8 cellular contexts compared by ENCODE assay signal in the genomic region with DNA sequence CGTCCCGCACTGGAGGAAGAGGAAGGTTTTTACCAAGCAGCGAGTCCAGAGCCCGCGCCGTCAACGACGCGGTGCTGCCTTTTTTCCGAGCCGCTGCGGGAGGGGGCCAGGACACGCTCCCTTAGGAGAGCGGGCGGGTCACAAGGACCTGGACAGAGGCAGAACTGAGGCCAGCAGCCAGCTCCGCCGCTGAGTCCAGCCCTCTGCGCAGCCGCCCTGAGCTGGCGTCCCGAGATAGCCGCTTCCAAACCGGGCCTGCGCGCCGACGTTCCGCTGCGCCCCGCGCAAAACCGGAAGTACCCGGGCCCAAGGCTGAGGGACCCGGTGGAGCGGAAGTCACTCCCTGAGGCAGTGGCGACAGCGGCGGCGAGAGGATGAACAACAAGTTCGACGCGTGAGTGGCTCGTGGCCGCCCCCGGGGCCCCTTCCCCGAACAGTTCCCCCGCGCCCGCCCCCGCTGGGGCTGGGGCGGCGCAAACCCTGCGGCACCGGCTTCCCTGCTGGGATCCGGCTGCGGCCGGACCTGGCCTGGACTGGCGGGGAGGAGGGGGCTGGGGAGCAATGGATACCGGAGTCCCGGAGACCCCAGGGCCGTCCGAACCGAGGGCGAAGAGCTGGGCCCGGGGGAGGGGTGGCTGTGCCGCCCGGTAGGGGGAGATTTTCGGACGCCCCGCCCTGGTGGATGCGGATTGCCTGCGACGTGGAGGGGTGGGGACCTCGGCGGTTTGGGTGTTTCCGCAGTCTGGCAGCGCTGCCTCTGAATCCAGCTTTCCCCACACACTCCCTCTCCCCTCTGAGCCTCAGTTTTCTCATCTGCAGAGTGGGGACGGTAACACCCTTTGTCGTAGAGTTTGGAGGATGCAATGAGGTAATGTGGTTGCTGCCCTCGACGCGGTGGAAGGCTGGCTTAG. TPM values are rescaled to one million over a fixed set of nuclear protein-coding genes. Genes with fewer than 3 reads are reported as not detected.
A peak's percentile ranks its signal among the peaks of the same experiment; 100 is the strongest.
DNase-seq lines count a peak whose midpoint lies in the region; ATAC-seq and TF ChIP-seq lines count a peak whose summit lies in the region.

A gene with protein sequence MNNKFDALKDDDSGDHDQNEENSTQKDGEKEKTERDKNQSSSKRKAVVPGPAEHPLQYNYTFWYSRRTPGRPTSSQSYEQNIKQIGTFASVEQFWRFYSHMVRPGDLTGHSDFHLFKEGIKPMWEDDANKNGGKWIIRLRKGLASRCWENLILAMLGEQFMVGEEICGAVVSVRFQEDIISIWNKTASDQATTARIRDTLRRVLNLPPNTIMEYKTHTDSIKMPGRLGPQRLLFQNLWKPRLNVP (plus strand): TSS at position 339 of the 911 bp plus-strand sequence. CDS start 36 bp downstream, at position 375.
Gene TIGD1 (minus strand): TSS at position 207 of the 911 bp plus-strand sequence. CDS start 675 bp downstream, outside the sequence.

- H3K36me3 Mint-ChIP-seq in activated T-cell treated with anti-CD3 and anti-CD28 coated beads, Interleukin-2, amount 50 U/mL, for 24 hours (ENCODE audit: low read depth) = peaks cover 88% of the 10 kb centered on the region

- no peaks in the 10 kb centered on the region for H3K27me3 ChIP-seq in muscle layer of colon (ENCODE audit: control insufficient read depth in 1 of 2, insufficient read depth in 2 of 2, low read length in 2 of 2)

- peak within 1 kb of the TSS; percentile 99 for H3K27ac Mint-ChIP-seq in activated T-cell treated with anti-CD3 and anti-CD28 coated beads, Interleukin-2, amount 50 U/mL, for 24 hours

- no peak for TF ChIP-seq EP300 in Ishikawa (IDR thresholded peaks at IDR 0.05; ENCODE audit: borderline replicate concordance)

- peaks cover 3% of the 10 kb centered on the region for H3K9me3 Mint-ChIP-seq in activated T-cell treated with anti-CD3 and anti-CD28 coated beads, Interleukin-2, amount 50 U/mL, for 24 hours

- peak within 1 kb of the TSS; percentile 97 for H3K4me3 Mint-ChIP-seq in activated T-cell treated with anti-CD3 and anti-CD28 coated beads, Interleukin-2, amount 50 U/mL, for 24 hours

- H3K4me1 ChIP-seq in muscle layer of colon (ENCODE audit: insufficient read depth, low read length) = peaks cover 18% of the 10 kb centered on the region

- peak within 1 kb of the TSS; percentile 72 to 94 for H3K4me3 ChIP-seq in muscle layer of colon (ENCODE audit: low read depth in 1 of 2, low read length in 2 of 2)

- DNase-seq in DMS53 treated with DMSO at 0.1 percent for 48 hours (lab: John Stamatoyannopoulos, UW; ENCODE audit: unreplicated experiment) (peak; percentile 77), OCI-M2 (lab: John Stamatoyannopoulos, UW; ENCODE audit: unreplicated experiment) (peak; percentile 21)
- peak; percentile 95 for DNase-seq in activated T-cell treated with anti-CD3 and anti-CD28 coated beads, Interleukin-2, amount 50 U/mL, for 24 hours
- peak; percentile 90 for DNase-seq in stimulated activated CD8-positive, alpha-beta memory T cell treated with anti-CD3 and anti-CD28 coated beads, Interleukin-7, amount 100 ng/mL, for 24 hours (ENCODE audit: low read depth)

- H3K27ac ChIP-seq in muscle layer of colon (ENCODE audit: low read depth, low read length) = peak within 1 kb of the TSS; percentile 84

- H3K9ac ChIP-seq in muscle layer of colon (ENCODE audit: low read length) = peak within 1 kb of the TSS; percentile 70

- H3K9me3 ChIP-seq in muscle layer of colon (ENCODE audit: low read length) = no peaks in the 10 kb centered on the region

- ATAC-seq in GM21619 (IDR thresholded peaks at IDR 0.05; ENCODE audit: unreplicated experiment) (peak; percentile 92), esophagus mucosa (peak; percentile 96)

- no peaks in the 10 kb centered on the region for H3K36me3 ChIP-seq in muscle layer of colon (ENCODE audit: insufficient read depth, low read length)

- H3K27me3 Mint-ChIP-seq in activated T-cell treated with anti-CD3 and anti-CD28 coated beads, Interleukin-2, amount 50 U/mL, for 24 hours = no peaks in the 10 kb centered on the region

- peaks cover 78% of the 10 kb centered on the region for H3K4me1 Mint-ChIP-seq in activated T-cell treated with anti-CD3 and anti-CD28 coated beads, Interleukin-2, amount 50 U/mL, for 24 hours (ENCODE audit: low read depth)

- TF ChIP-seq RAD21 in Ishikawa (IDR thresholded peaks at IDR 0.05; ENCODE audit: low read depth) = no peak

TF ChIP-seq in Ishikawa, 13 proteins besides CTCF, POLR2A, EP300 and RAD21:
- TF ChIP-seq MAX (IDR thresholded peaks at IDR 0.05) = peak; percentile 88
- peak; percentile 69 for TF ChIP-seq YY1 (IDR thresholded peaks at IDR 0.05; ENCODE audit: low read depth)
- peak; percentile 96 for TF ChIP-seq TAF1 (IDR thresholded peaks at IDR 0.05; ENCODE audit: low read depth)
- no peak for TF ChIP-seq CREB1 (IDR thresholded peaks at IDR 0.05; ENCODE audit: low read depth)
- no peak for TF ChIP-seq NFIC (IDR thresholded peaks at IDR 0.05)
- no peak; the same call in 1 of the 2 replicates for TF ChIP-seq TEAD4 (IDR thresholded peaks at IDR 0.05)
- TF ChIP-seq EGR1 (IDR thresholded peaks at IDR 0.05) = peak; percentile 72
- peak; percentile 79 for TF ChIP-seq TCF12 (IDR thresholded peaks at IDR 0.05; ENCODE audit: low read depth)
- TF ChIP-seq ZBTB7A (IDR thresholded peaks at IDR 0.05; ENCODE audit: low read depth) = peak; percentile 90
- TF ChIP-seq CEBPB (IDR thresholded peaks at IDR 0.05) = no peak
- TF ChIP-seq FOXM1 (IDR thresholded peaks at IDR 0.05; ENCODE audit: borderline replicate concordance, low read depth) = no peak
- TF ChIP-seq REST (IDR thresholded peaks at IDR 0.05; ENCODE audit: low read depth) = peak; percentile 48; the same call in 1 of the 2 replicates
- TF ChIP-seq, protein P1, sequence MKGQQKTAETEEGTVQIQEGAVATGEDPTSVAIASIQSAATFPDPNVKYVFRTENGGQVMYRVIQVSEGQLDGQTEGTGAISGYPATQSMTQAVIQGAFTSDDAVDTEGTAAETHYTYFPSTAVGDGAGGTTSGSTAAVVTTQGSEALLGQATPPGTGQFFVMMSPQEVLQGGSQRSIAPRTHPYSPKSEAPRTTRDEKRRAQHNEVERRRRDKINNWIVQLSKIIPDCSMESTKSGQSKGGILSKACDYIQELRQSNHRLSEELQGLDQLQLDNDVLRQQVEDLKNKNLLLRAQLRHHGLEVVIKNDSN (IDR thresholded peaks at IDR 0.05) = peak; percentile 61

RNA-seq across cellular contexts. Expression of the first gene that starts in this region (rescaled TPM):
- 55.7 TPM for total RNA-seq in esophagus mucosa

RNA-seq across cellular contexts. Expression of gene TIGD1, which starts in this region (rescaled TPM):
- 2.5 TPM for total RNA-seq in esophagus mucosa

Comparison
In these comparisons a context has a peak if more than half of its experiments do, and no peak if none do; other contexts are left out.
1. Peak in every context shown above with its lines: DNase-seq, ATAC-seq, H3K4me3 ChIP-seq and H3K27ac ChIP-seq.
2. DNase-seq: peak in every context shown above with its lines; median percentile 95 in activated T-cell treated with anti-CD3 and anti-CD28 coated beads, Interleukin-2, amount 50 U/mL, for 24 hours; 90 in stimulated activated CD8-positive, alpha-beta memory T cell treated with anti-CD3 and anti-CD28 coated beads, Interleukin-7, amount 100 ng/mL, for 24 hours; 77 in DMS53 treated with DMSO at 0.1 percent for 48 hours; 21 in OCI-M2.